In genomic region chr9:18706648-18707047, GRCh38 we compare ENCODE assay signal across 16 cellular contexts.
"Had no signal": no experiment of that assay in that cellular context is flagged by ENCODE, and none has a peak within 500 bp of the region (broad histone marks: within the 10 kb centered on the region; RNA-seq: fewer than 3 reads in every experiment).

No MANE protein-coding gene starts in this region.

- H3K4me1 Mint-ChIP-seq: activated naive CD4-positive, alpha-beta T cell treated with anti-CD3 and anti-CD28 coated beads, Interleukin-2, amount 10 ng/mL, durations not matched to agents 7 days and 5 days; activated T-helper 17 cell treated with anti-CD3 and anti-CD28 coated beads, Interleukin-2, amount 50 U/mL, for 72 hours; central memory CD8-positive, alpha-beta T cell; immature natural killer cell; naive thymus-derived CD8-positive, alpha-beta T cell; stimulated activated memory B cell treated with anti-CD40 and anti-IgM and Interleukin-4, amounts not matched to agents 10 μg/mL and 1 μg/mL and 100 μg/mL, for 72 hours had no signal

- H3K27me3 Mint-ChIP-seq: activated naive CD4-positive, alpha-beta T cell treated with anti-CD3 and anti-CD28 coated beads, Interleukin-2, amount 10 ng/mL, durations not matched to agents 7 days and 5 days; activated T-helper 17 cell treated with anti-CD3 and anti-CD28 coated beads, Interleukin-2, amount 50 U/mL, for 72 hours; central memory CD8-positive, alpha-beta T cell; stimulated activated memory B cell treated with anti-CD40 and anti-IgM and Interleukin-4, amounts not matched to agents 10 μg/mL and 1 μg/mL and 100 μg/mL, for 72 hours had no signal

- H3K27me3 ChIP-seq: adrenal gland, body of pancreas, pancreas, transverse colon had no signal

- H3K4me3 Mint-ChIP-seq: activated naive CD4-positive, alpha-beta T cell treated with anti-CD3 and anti-CD28 coated beads, Interleukin-2, amount 10 ng/mL, durations not matched to agents 7 days and 5 days; activated T-helper 17 cell treated with anti-CD3 and anti-CD28 coated beads, Interleukin-2, amount 50 U/mL, for 72 hours; central memory CD8-positive, alpha-beta T cell; effector memory CD8-positive, alpha-beta T cell; immature natural killer cell; naive thymus-derived CD8-positive, alpha-beta T cell; stimulated activated memory B cell treated with anti-CD40 and anti-IgM and Interleukin-4, amounts not matched to agents 10 μg/mL and 1 μg/mL and 100 μg/mL, for 72 hours had no signal

- ATAC-seq: activated T-helper 17 cell treated with anti-CD3 and anti-CD28 coated beads, Interleukin-2, amount 50 U/mL, for 72 hours; body of pancreas; effector memory CD8-positive, alpha-beta T cell; left cardiac atrium; naive thymus-derived CD8-positive, alpha-beta T cell; pancreas; stimulated activated memory B cell treated with anti-CD40 and anti-IgM and Interleukin-4, amounts not matched to agents 10 μg/mL and 1 μg/mL and 100 μg/mL, for 72 hours had no signal

- H3K9me3 ChIP-seq: adrenal gland, body of pancreas, pancreas, transverse colon had no signal

- H3K36me3 ChIP-seq: adrenal gland, pancreas, transverse colon had no signal

- H3K9me3 Mint-ChIP-seq: activated naive CD4-positive, alpha-beta T cell treated with anti-CD3 and anti-CD28 coated beads, Interleukin-2, amount 10 ng/mL, durations not matched to agents 7 days and 5 days; activated T-helper 17 cell treated with anti-CD3 and anti-CD28 coated beads, Interleukin-2, amount 50 U/mL, for 72 hours had no signal

- H3K4me3 ChIP-seq: adrenal gland, body of pancreas, lung, pancreas, transverse colon had no signal

- H3K27ac Mint-ChIP-seq: activated naive CD4-positive, alpha-beta T cell treated with anti-CD3 and anti-CD28 coated beads, Interleukin-2, amount 10 ng/mL, durations not matched to agents 7 days and 5 days; activated T-helper 17 cell treated with anti-CD3 and anti-CD28 coated beads, Interleukin-2, amount 50 U/mL, for 72 hours; effector memory CD8-positive, alpha-beta T cell; immature natural killer cell; naive thymus-derived CD8-positive, alpha-beta T cell; stimulated activated memory B cell treated with anti-CD40 and anti-IgM and Interleukin-4, amounts not matched to agents 10 μg/mL and 1 μg/mL and 100 μg/mL, for 72 hours had no signal

- H3K27ac ChIP-seq: adrenal gland, body of pancreas, pancreas, transverse colon had no signal

- H3K4me1 ChIP-seq: body of pancreas, pancreas had no signal

- DNase-seq: activated CD4-positive, alpha-beta T cell treated with anti-CD3 and anti-CD28 coated beads for 48 hours; activated naive CD4-positive, alpha-beta T cell treated with anti-CD3 and anti-CD28 coated beads, Interleukin-2, amount 10 ng/mL, durations not matched to agents 7 days and 5 days; adrenal gland; body of pancreas; cortex of kidney; effector memory CD8-positive, alpha-beta T cell; glutamatergic neuron; immature natural killer cell; left cardiac atrium; naive thymus-derived CD8-positive, alpha-beta T cell; pancreas; transverse colon had no signal

- H3K36me3 Mint-ChIP-seq: activated naive CD4-positive, alpha-beta T cell treated with anti-CD3 and anti-CD28 coated beads, Interleukin-2, amount 10 ng/mL, durations not matched to agents 7 days and 5 days; immature natural killer cell; stimulated activated memory B cell treated with anti-CD40 and anti-IgM and Interleukin-4, amounts not matched to agents 10 μg/mL and 1 μg/mL and 100 μg/mL, for 72 hours had no signal
